In the genomic region with DNA sequence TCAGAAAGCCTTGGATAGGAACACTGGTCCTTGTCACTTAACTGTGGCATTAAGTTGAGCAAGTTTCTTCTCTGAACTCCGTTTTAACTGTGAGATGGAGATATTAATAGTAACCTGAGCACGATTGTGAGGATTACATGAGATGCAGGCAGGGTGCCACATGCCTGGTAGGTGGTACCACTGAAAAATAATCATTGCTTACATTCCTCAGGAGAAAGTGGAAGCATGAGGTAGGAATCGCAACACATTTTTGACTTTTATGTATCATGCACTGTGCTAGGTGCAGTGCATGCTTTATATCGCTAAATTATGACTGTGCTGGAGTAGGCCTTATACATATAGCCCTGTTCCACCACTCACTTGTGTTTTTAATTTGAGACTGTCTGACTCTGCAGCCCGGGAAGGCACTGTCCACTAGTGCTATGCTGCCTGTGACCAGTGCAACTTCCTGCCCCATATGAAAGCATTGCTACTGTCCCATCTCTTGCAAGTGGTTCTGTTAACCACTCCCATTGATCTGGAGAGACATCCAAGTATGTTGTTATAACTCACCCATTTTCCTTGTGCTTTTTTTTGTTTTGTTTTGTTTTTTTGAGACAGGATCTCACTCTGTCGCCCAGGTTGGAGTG, we compare ENCODE assay signal across 7 cellular contexts. TPM values are rescaled to one million over a fixed set of nuclear protein-coding genes. Genes with fewer than 3 reads are reported as not detected.
DNase-seq lines count a peak whose midpoint lies in the region; ATAC-seq and TF ChIP-seq lines count a peak whose summit lies in the region.

No MANE protein-coding gene starts in this region.

- peak overlapping the region; percentile 89 for H3K4me2 ChIP-seq in IMR-90 (ENCODE audit: low read depth, low read length)

- TF ChIP-seq CTCF in IMR-90 (conservative IDR thresholded peaks at IDR 0.05; ENCODE audit: low read depth, low read length): no peak

- H3K27ac Mint-ChIP-seq in activated naive CD8-positive, alpha-beta T cell treated with anti-CD3 and anti-CD28 coated beads for 36 hours: peak overlapping the region; percentile 98

- H3K56ac ChIP-seq in IMR-90 (ENCODE audit: extremely low read depth, insufficient read depth, low read length): peak overlapping the region; percentile 82; the same call in 1 of the 2 replicates

- peak overlapping the region; percentile 98 for H2AK9ac ChIP-seq in IMR-90 (replicated peaks; ENCODE audit: low read depth, low read length, poor library complexity)

- H2AK5ac ChIP-seq in IMR-90 (ENCODE audit: low read depth, low read length): 0 out of 2 replicates have a peak overlapping the region, but pooled peaks have one; percentile 6

- H3K9me3 ChIP-seq in IMR-90 (ENCODE audit: control insufficient read depth, insufficient read depth, low read length): no peaks in the 10 kb centered on the region
- H3K9me3 ChIP-seq in iPS-20b (ENCODE audit: insufficient read depth, low read depth, low read length): no peaks in the 10 kb centered on the region
- no peaks in the 10 kb centered on the region for H3K9me3 ChIP-seq in stomach smooth muscle (ENCODE audit: control insufficient read depth in 2 of 2, low read length in 2 of 2)

- peak overlapping the region; percentile 100 for H3K23ac ChIP-seq in IMR-90 (ENCODE audit: low read depth, low read length)

- H3K4me1 Mint-ChIP-seq in activated naive CD8-positive, alpha-beta T cell treated with anti-CD3 and anti-CD28 coated beads for 36 hours: peaks cover 30% of the 10 kb centered on the region

- H3K36me3 ChIP-seq in IMR-90 (ENCODE audit: control insufficient read depth, insufficient read depth, low read length) (peaks cover 12% of the 10 kb centered on the region), iPS-20b (ENCODE audit: insufficient read depth, low read depth, low read length) (peaks cover 16% of the 10 kb centered on the region), stomach smooth muscle (ENCODE audit: control insufficient read depth in 2 of 2, insufficient read depth in 2 of 2, low read length in 2 of 2) (peaks cover 13 to 14% of the 10 kb centered on the region in 2 donors)

- H3K27ac ChIP-seq in IMR-90 (ENCODE audit: insufficient read depth, low read length) (peak overlapping the region; percentile 94; the same call in 1 of the 2 replicates), iPS-20b (ENCODE audit: low read length) (no peak overlapping the region), stomach smooth muscle (ENCODE audit: low read length) (peak overlapping the region; percentile 95)

- no peak; the same call in 1 of the 2 replicates for TF ChIP-seq POLR2A in IMR-90 (IDR thresholded peaks at IDR 0.05; ENCODE audit: low read depth, low read length)

- TF ChIP-seq RAD21 in IMR-90 (IDR thresholded peaks at IDR 0.05; ENCODE audit: low read length): no peak

- in situ Hi-C loops in IMR-90 (cut with MboI; ENCODE audit: low sequenced_read_pairs): no loop called here

- H3K9me3 Mint-ChIP-seq in activated naive CD8-positive, alpha-beta T cell treated with anti-CD3 and anti-CD28 coated beads for 36 hours: no peaks in the 10 kb centered on the region

- 83% methylated on average over 1 of the region's 6 CpGs; no CpG with 5 or more reads in 1 of the 2 experiments for WGBS in IMR-90 (ENCODE audit: extremely low coverage in 2 of 2, insufficient read length in 1 of 2), 2 experiments

- BruUV-seq in IMR-90 (replicated peaks; lab: Mats Ljungman, UMichigan): TSS peak; percentile 77

- ATAC-seq in IMR-90 (ENCODE audit: low read depth): no peak
- no peak for ATAC-seq in HG03439 (IDR thresholded peaks at IDR 0.05; ENCODE audit: unreplicated experiment)

- H4K5ac ChIP-seq in IMR-90 (ENCODE audit: low read depth, low read length): peak overlapping the region; percentile 17; the same call in 1 of the 2 replicates

- H3K14ac ChIP-seq in IMR-90 (replicated peaks; ENCODE audit: low read depth, low read length): peak overlapping the region; percentile 100

- peak overlapping the region; percentile 99; the same call in 1 of the 2 replicates for H4K91ac ChIP-seq in IMR-90 (ENCODE audit: insufficient read depth, low read depth, low read length)

- H4K20me1 ChIP-seq in IMR-90 (ENCODE audit: insufficient read depth, low read length): peaks cover 5% of the 10 kb centered on the region

- DNase-seq in IMR-90: no peak
- no peak for DNase-seq in activated naive CD8-positive, alpha-beta T cell treated with anti-CD3 and anti-CD28 coated beads for 36 hours
- no peak for DNase-seq in NOMO-1 treated with DMSO at 0.1 percent for 48 hours (lab: John Stamatoyannopoulos, UW; ENCODE audit: unreplicated experiment)
- no peak for DNase-seq in iPS-NIHi7 (ENCODE audit: extremely low spot score)

- CTCF ChIA-PET in IMR-90 (lab: Yijun Ruan, JAX): no interaction called here

- H3K4me1 ChIP-seq in IMR-90 (ENCODE audit: control insufficient read depth, insufficient read depth, low read length): peaks cover 8% of the 10 kb centered on the region; the same call in 1 of the 2 replicates
- H3K4me1 ChIP-seq in iPS-20b (ENCODE audit: insufficient read depth, low read length): peaks cover 5% of the 10 kb centered on the region; the same call in 1 of the 2 replicates
- peaks cover 29% of the 10 kb centered on the region for H3K4me1 ChIP-seq in stomach smooth muscle (ENCODE audit: control insufficient read depth, insufficient read depth, low read length)

- H3K4me3 Mint-ChIP-seq in activated naive CD8-positive, alpha-beta T cell treated with anti-CD3 and anti-CD28 coated beads for 36 hours: peak overlapping the region; percentile 99

- H3K27me3 ChIP-seq in IMR-90 (ENCODE audit: control insufficient read depth, insufficient read depth, low read length) (no peaks in the 10 kb centered on the region), iPS-20b (ENCODE audit: insufficient read depth, low read length) (no peaks in the 10 kb centered on the region), stomach smooth muscle (ENCODE audit: control insufficient read depth in 1 of 2, insufficient read depth in 2 of 2, low read length in 2 of 2) (no peaks in the 10 kb centered on the region)

- intact Hi-C loops in IMR-90 (cut with micrococcal nuclease): no loop called here

- peaks cover 22 to 72% of the 10 kb centered on the region in 2 experiments for H3K79me1 ChIP-seq in IMR-90 (ENCODE audit: low read depth in 1 of 2, low read length in 2 of 2)

- peak overlapping the region; percentile 89 to 99; a peak in 3 of 4 replicates for H4K8ac ChIP-seq in IMR-90 (ENCODE audit: low read depth in 2 of 2, low read length in 2 of 2)

- POLR2A ChIA-PET in IMR-90 (lab: Charles Lee; ENCODE audit: unreplicated experiment): no interaction called here

- no peak overlapping the region for H2BK20ac ChIP-seq in IMR-90 (ENCODE audit: low read depth, low read length)

- no peak overlapping the region for H3K18ac ChIP-seq in IMR-90 (ENCODE audit: low read depth, low read length)

- peak overlapping the region; percentile 96 for H3K9ac ChIP-seq in IMR-90 (ENCODE audit: low read depth, low read length)
- peak overlapping the region; percentile 94 for H3K9ac ChIP-seq in iPS-20b (ENCODE audit: low read depth, low read length)
- peak overlapping the region; percentile 99 to 100 for H3K9ac ChIP-seq in stomach smooth muscle (ENCODE audit: low read length in 2 of 2)

- H3K9me1 ChIP-seq in IMR-90 (ENCODE audit: insufficient read depth, low read length): peaks cover 9% of the 10 kb centered on the region

- H3K27me3 Mint-ChIP-seq in activated naive CD8-positive, alpha-beta T cell treated with anti-CD3 and anti-CD28 coated beads for 36 hours: no peaks in the 10 kb centered on the region

- H2BK15ac ChIP-seq in IMR-90 (ENCODE audit: low read depth, low read length): no peak overlapping the region

- dilution Hi-C loops in IMR-90 (cut with HindIII; ENCODE audit: low sequenced_read_pairs, unreplicated experiment): no loop called here

- H3K4ac ChIP-seq in IMR-90 (ENCODE audit: low read depth, low read length): peak overlapping the region; percentile 99

- peak overlapping the region; percentile 98 for H2BK5ac ChIP-seq in IMR-90 (ENCODE audit: low read depth, low read length, poor library complexity, severe bottlenecking)

- H2AFZ ChIP-seq in IMR-90 (replicated peaks; ENCODE audit: low read length, poor library complexity): no peak overlapping the region

- no peak overlapping the region for H2BK120ac ChIP-seq in IMR-90 (ENCODE audit: low read depth, low read length)

- H3K4me3 ChIP-seq in IMR-90 (ENCODE audit: insufficient read depth, low read depth, low read length): peak overlapping the region; percentile 82
- H3K4me3 ChIP-seq in iPS-20b (ENCODE audit: low read length): peak overlapping the region; percentile 92
- H3K4me3 ChIP-seq in stomach smooth muscle (ENCODE audit: low read length in 2 of 2): peak overlapping the region; percentile 100

- H3K36me3 Mint-ChIP-seq in activated naive CD8-positive, alpha-beta T cell treated with anti-CD3 and anti-CD28 coated beads for 36 hours: peaks cover 27% of the 10 kb centered on the region

TF ChIP-seq in IMR-90, 13 proteins besides CTCF, POLR2A, EP300 and RAD21 (continues in another document):
- TF ChIP-seq BHLHE40 (IDR thresholded peaks at IDR 0.05; ENCODE audit: low read depth, low read length) (no peak), MAZ (IDR thresholded peaks at IDR 0.05; ENCODE audit: borderline replicate concordance, low read depth, low read length) (no peak), SMC3 (IDR thresholded peaks at IDR 0.05; ENCODE audit: low read depth, low read length) (no peak), CHD1 (IDR thresholded peaks at IDR 0.05; ENCODE audit: low read depth, low read length) (no peak), FOS (IDR thresholded peaks at IDR 0.05; ENCODE audit: low read depth, low read length) (no peak), CEBPB (IDR thresholded peaks at IDR 0.05; ENCODE audit: low read depth, low read length) (no peak)

RNA-seq across cellular contexts. Expression of gene UQCR10, which starts 1.0 kb away (rescaled TPM):
- total RNA-seq in IMR-90 (2012; rRNA removed): 103 and 131 TPM in 2 replicates
- polyA plus RNA-seq in IMR-90 (2012; rRNA removed): 260 and 285 TPM in 2 replicates
- polyA plus RNA-seq in IMR-90 (2012; cell fraction: cytosol; rRNA removed): 186 and 231 TPM in 2 replicates
- 43.0 and 59.7 TPM in 2 replicates for polyA plus RNA-seq in IMR-90 (2012; cell fraction: nucleus; rRNA removed; ENCODE audit: low replicate concordance)
- 100 to 1,000 TPM; 108 to 117 TPM for total RNA-seq in activated naive CD8-positive, alpha-beta T cell treated with anti-CD3 and anti-CD28 coated beads for 36 hours

RNA-seq across cellular contexts. Expression of gene ZMAT5, which starts 1.4 kb away (rescaled TPM):
- 16.1 and 21.7 TPM in 2 replicates for total RNA-seq in IMR-90 (2012; rRNA removed)
- 31.8 and 33.7 TPM in 2 replicates for polyA plus RNA-seq in IMR-90 (2012; rRNA removed)
- polyA plus RNA-seq in IMR-90 (2012; cell fraction: cytosol; rRNA removed): 27.5 and 37.0 TPM in 2 replicates
- polyA plus RNA-seq in IMR-90 (2012; cell fraction: nucleus; rRNA removed; ENCODE audit: low replicate concordance): 14.7 and 18.7 TPM in 2 replicates
- total RNA-seq in activated naive CD8-positive, alpha-beta T cell treated with anti-CD3 and anti-CD28 coated beads for 36 hours: 10 to 100 TPM; 17.1 to 17.5 TPM

RNA-seq across cellular contexts. Expression of gene CABP7, which starts 48.4 kb away (rescaled TPM):
- under 0.01 TPM in 2 replicates for total RNA-seq in IMR-90 (2012; rRNA removed)
- 0.03 and 0.06 TPM in 2 replicates for polyA plus RNA-seq in IMR-90 (2012; rRNA removed)
- polyA plus RNA-seq in IMR-90 (2012; cell fraction: cytosol; rRNA removed): 0.07 and 0.11 TPM in 2 replicates
- 0.05 TPM in 2 replicates for polyA plus RNA-seq in IMR-90 (2012; cell fraction: nucleus; rRNA removed; ENCODE audit: low replicate concordance)
- under 1 TPM in 1 of 2 experiments, not detected in 1; 0.06 TPM for total RNA-seq in activated naive CD8-positive, alpha-beta T cell treated with anti-CD3 and anti-CD28 coated beads for 36 hours
